Comparison of ENCODE assay signal across 16 cellular contexts in the genomic region with DNA sequence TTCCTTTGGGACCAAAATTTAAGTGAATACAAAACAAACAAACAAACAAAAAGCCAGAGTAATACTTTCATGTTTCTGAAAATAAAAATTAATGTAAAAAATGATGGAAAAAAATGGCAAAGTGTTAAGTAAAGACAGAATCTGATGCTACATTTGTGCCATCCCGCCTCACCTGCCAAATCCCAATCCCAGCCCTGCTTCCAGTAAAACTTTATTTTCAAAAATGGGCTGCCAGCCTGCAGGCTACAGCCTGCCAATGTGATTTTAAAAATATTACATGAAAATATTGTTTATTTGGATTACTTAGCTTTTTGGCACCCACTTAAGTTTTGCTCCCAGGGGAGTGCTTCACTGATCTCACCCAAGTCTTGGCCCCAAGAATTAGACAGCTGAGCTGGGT.
DNase-seq lines count a peak whose midpoint lies in the region; ATAC-seq and TF ChIP-seq lines count a peak whose summit lies in the region.
"Had no signal": no experiment of that assay in that cellular context is flagged by ENCODE, and none has a peak within 500 bp of the region (broad histone marks: within the 10 kb centered on the region; RNA-seq: fewer than 3 reads in every experiment).

No MANE protein-coding gene starts in this region.

- no peak overlapping the region for H3K9ac ChIP-seq in smooth muscle cell (ENCODE audit: low read depth)
- H3K9ac ChIP-seq: BLaER1 treated with 17β-estradiol and CSF1 and Interleukin-3, amounts not matched to agents 10 nM and 100 nM had no signal

- H3K4me3 ChIP-seq in heart left ventricle (no peak overlapping the region), tibial artery (no peak overlapping the region), smooth muscle cell (no peak overlapping the region)
- H3K4me3 ChIP-seq: A549; BLaER1 treated with 17β-estradiol and CSF1 and Interleukin-3, amounts not matched to agents 10 nM and 100 nM had no signal

- ATAC-seq in heart left ventricle: no peak
- ATAC-seq: A549; CD8-positive, alpha-beta T cell had no signal

- TF ChIP-seq POLR2A in heart left ventricle (IDR thresholded peaks at IDR 0.05): no peak

- H2AFZ ChIP-seq in smooth muscle cell (ENCODE audit: low read depth): no peak overlapping the region

- no peaks in the 10 kb centered on the region for H3K79me2 ChIP-seq in smooth muscle cell (ENCODE audit: low read depth)

- DNase-seq in cardiac septum (ENCODE audit: low spot score): peak; percentile 14
- DNase-seq in heart left ventricle: no peak
- DNase-seq in posterior vena cava (ENCODE audit: low spot score): peak; percentile 50
- peak; percentile 5 to 6 for DNase-seq in tibial artery
- no peak for DNase-seq in NCI-H526 treated with DMSO at 0.1 percent for 48 hours (lab: John Stamatoyannopoulos, UW)
- DNase-seq in smooth muscle cell (lab: John Stamatoyannopoulos, UW; ENCODE audit: unreplicated experiment): no peak
- DNase-seq: AML-193; Caco-2; Calu3; CD8-positive, alpha-beta T cell; DMS79 treated with DMSO at 0.1 percent for 48 hours; GF-D8 had no signal

- H3K36me3 ChIP-seq in heart left ventricle (no peaks in the 10 kb centered on the region), tibial artery (no peaks in the 10 kb centered on the region), smooth muscle cell (ENCODE audit: low read depth) (no peaks in the 10 kb centered on the region)

- TF ChIP-seq CTCF in heart left ventricle (IDR thresholded peaks at IDR 0.05) (no peak), tibial artery (IDR thresholded peaks at IDR 0.05) (no peak), smooth muscle cell (IDR thresholded peaks at IDR 0.05; ENCODE audit: borderline replicate concordance, insufficient read depth, poor library complexity, severe bottlenecking) (no peak)

- H3K27me3 ChIP-seq in heart left ventricle: no peaks in the 10 kb centered on the region
- peaks cover 0 to 3% of the 10 kb centered on the region in 2 donors for H3K27me3 ChIP-seq in tibial artery
- peaks cover 14% of the 10 kb centered on the region for H3K27me3 ChIP-seq in smooth muscle cell (ENCODE audit: low read depth)

- H3K4me1 ChIP-seq in heart left ventricle: peaks cover 0 to 14% (median 6%) of the 10 kb centered on the region in 12 donors
- peaks cover 0 to 11% (median 8%) of the 10 kb centered on the region in 4 donors for H3K4me1 ChIP-seq in tibial artery
- H3K4me1 ChIP-seq in smooth muscle cell (ENCODE audit: low read depth): peaks cover 5% of the 10 kb centered on the region
- H3K4me1 ChIP-seq: A549, Caco-2 had no signal

- H3K27ac ChIP-seq in heart left ventricle: no peak overlapping the region
- no peak overlapping the region for H3K27ac ChIP-seq in tibial artery
- no peak overlapping the region for H3K27ac ChIP-seq in smooth muscle cell (ENCODE audit: low read depth)
- H3K27ac ChIP-seq: 22Rv1; A549; BLaER1 treated with 17β-estradiol and CSF1 and Interleukin-3, amounts not matched to agents 10 nM and 100 nM; C4-2B had no signal

- H4K20me1 ChIP-seq in smooth muscle cell (ENCODE audit: low read depth): no peaks in the 10 kb centered on the region
- H4K20me1 ChIP-seq: BLaER1 treated with 17β-estradiol and CSF1 and Interleukin-3, amounts not matched to agents 10 nM and 100 nM had no signal

- no peak overlapping the region for H3K4me2 ChIP-seq in smooth muscle cell
- H3K4me2 ChIP-seq: A549; BLaER1 treated with 17β-estradiol and CSF1 and Interleukin-3, amounts not matched to agents 10 nM and 100 nM had no signal

- WGBS in heart left ventricle, 4 donors: 96 to 98% (median 98%) methylated on average over 1 of the region's 1 CpG
- 95% methylated on average over 1 of the region's 1 CpG for WGBS in smooth muscle cell (ENCODE audit: low lambda C conversion rate)

- no peaks in the 10 kb centered on the region for H3F3A ChIP-seq in smooth muscle cell (ENCODE audit: low read depth)

- H3K9me3 ChIP-seq in heart left ventricle: peaks cover 0 to 3% (median 0%) of the 10 kb centered on the region in 12 donors
- H3K9me3 ChIP-seq in tibial artery: peaks cover 0 to 11% (median 8%) of the 10 kb centered on the region in 3 donors
- no peaks in the 10 kb centered on the region for H3K9me3 ChIP-seq in smooth muscle cell (replicated peaks; ENCODE audit: low read depth)
- H3K9me3 ChIP-seq: A549; BLaER1 treated with 17β-estradiol and CSF1 and Interleukin-3, amounts not matched to agents 10 nM and 100 nM; Caco-2 had no signal

- intact Hi-C loops in cardiac septum (cut with DNase I): no loop called here
- intact Hi-C loops in heart left ventricle (cut with DNase I): loop anchor here in 2 of 10 donors (5.0 to 10.0 kb wide), 2 partner anchors 111 to 268 kb away; no protein-coding TSS in a partner anchor
- intact Hi-C loops in posterior vena cava (cut with DNase I): no loop called here
- intact Hi-C loops in tibial artery (cut with DNase I; ENCODE audit: low total_unique reads): loop anchor here (2.0 kb wide), 1 partner anchor 398 kb away; no protein-coding TSS in a partner anchor

Comparison
In these comparisons a context has a peak if more than half of its experiments do, and no peak if none do; other contexts are left out.
1. DNase-seq: peak in cardiac septum (single experiment), posterior vena cava (single experiment) and tibial artery (2 of 2); none in heart left ventricle (0 of 5), NCI-H526 treated with DMSO at 0.1 percent for 48 hours (single experiment) and smooth muscle cell (single experiment).